In genomic region chr15:70259640-70260066, GRCh38 we compare ENCODE assay signal across 9 cellular contexts.
A peak's percentile ranks its signal among the peaks of the same experiment; 100 is the strongest.
DNase-seq lines count a peak whose midpoint lies in the region; ATAC-seq, FAIRE-seq and TF ChIP-seq lines count a peak whose summit lies in the region.
"Had no signal": no experiment of that assay in that cellular context is flagged by ENCODE, and none has a peak within 500 bp of the region (broad histone marks: within the 10 kb centered on the region; RNA-seq: fewer than 3 reads in every experiment).

No MANE protein-coding gene starts in this region.

- no TSS peak for BruUV-seq in OCI-LY7 (replicated peaks; lab: Mats Ljungman, UMichigan)

- H3K18ac ChIP-seq in H1 (ENCODE audit: extremely low read depth, low read length) = no peak overlapping the region

- no peak for TF ChIP-seq POLR2A in H1 (IDR thresholded peaks at IDR 0.05; ENCODE audit: control extremely low read depth in 1 of 2, low read depth in 2 of 2, low read length in 2 of 2)
- no peak for TF ChIP-seq POLR2A in adrenal gland (IDR thresholded peaks at IDR 0.05)

- no peak for DNase-seq in activated T-cell treated with anti-CD3 and anti-CD28 coated beads, Interleukin-2, amount 50 U/mL, for 72 hours
- no peak for DNase-seq in activated T-cell treated with anti-CD3 and anti-CD28 coated beads, Interleukin-2, amount 50 U/mL, for 48 hours
- DNase-seq in OCI-LY7 (ENCODE audit: low spot score) (peak; percentile 51), H1 (ENCODE audit: low read depth in 1 of 2, low spot score in 2 of 2) (no peak), kidney tubule cell (ENCODE audit: low spot score) (no peak), adrenal gland (no peak)
- DNase-seq in stimulated activated naive B cell treated with anti-CD40 and anti-IgM and Interleukin-4, amounts not matched to agents 10 μg/mL and 1 μg/mL and 100 μg/mL, for 72 hours = no peak

- H3K79me2 ChIP-seq in OCI-LY7 (ENCODE audit: insufficient read depth, low read depth, low read length) (no peaks in the 10 kb centered on the region), H1 (ENCODE audit: control insufficient read depth in 1 of 2, insufficient read depth in 2 of 2, low read length in 2 of 2) (no peaks in the 10 kb centered on the region)

- H2BK20ac ChIP-seq in H1 (ENCODE audit: low read length) = no peak overlapping the region

- H2BK120ac ChIP-seq in H1 (replicated peaks; ENCODE audit: low read depth, low read length) = no peak overlapping the region

- no peak overlapping the region for H4K91ac ChIP-seq in H1 (replicated peaks; ENCODE audit: insufficient read length, low read length)

- H2AFZ ChIP-seq in OCI-LY7 (ENCODE audit: low read length) (peak overlapping the region; percentile 83; the same call in 1 of the 2 replicates), H1 (ENCODE audit: low read length) (no peak overlapping the region)

- CTCF ChIA-PET in OCI-LY7 (lab: Charles Lee; ENCODE audit: unreplicated experiment) (no interaction called here), H1 (lab: Charles Lee; ENCODE audit: partially characterized antibody) (interaction anchor here (0.6 to 3.4 kb wide), 17 partner anchors 8 to 794 kb away, joined by 3 to 12 read pairs (median 3); no protein-coding TSS in a partner anchor)

- TF ChIP-seq CTCF in OCI-LY7 (conservative IDR thresholded peaks at IDR 0.05; ENCODE audit: low read length) (peak; percentile 74), H1 (IDR thresholded peaks at IDR 0.05; ENCODE audit: control extremely low read depth in 1 of 3, insufficient read depth in 1 of 3, low read depth in 1 of 3, low read length in 3 of 3) (peak; percentile 61 to 78 (median 70)), adrenal gland (IDR thresholded peaks at IDR 0.05) (no peak)

- ATAC-seq in activated T-cell treated with anti-CD3 and anti-CD28 coated beads, Interleukin-2, amount 50 U/mL, for 72 hours (replicated peaks in 1 of 2) = no peak
- ATAC-seq in stimulated activated naive B cell treated with anti-CD40 and anti-IgM and Interleukin-4, amounts not matched to agents 10 μg/mL and 1 μg/mL and 100 μg/mL, for 72 hours (replicated peaks) = peak; percentile 38 to 47
- no peak for ATAC-seq in HG03108 (IDR thresholded peaks at IDR 0.05; ENCODE audit: unreplicated experiment)

- H3K27me3 Mint-ChIP-seq in activated T-cell treated with anti-CD3 and anti-CD28 coated beads, Interleukin-2, amount 50 U/mL, for 72 hours (ENCODE audit: low read depth) = peaks cover 16% of the 10 kb centered on the region
- peaks cover 7 to 13% of the 10 kb centered on the region in 2 donors for H3K27me3 Mint-ChIP-seq in stimulated activated naive B cell treated with anti-CD40 and anti-IgM and Interleukin-4, amounts not matched to agents 10 μg/mL and 1 μg/mL and 100 μg/mL, for 72 hours

- H3K9me3 ChIP-seq in OCI-LY7 (ENCODE audit: low read length) = no peaks in the 10 kb centered on the region
- no peaks in the 10 kb centered on the region for H3K9me3 ChIP-seq in H1 (ENCODE audit: insufficient read depth in 2 of 2, low read depth in 1 of 2, low read length in 1 of 2)
- no peaks in the 10 kb centered on the region for H3K9me3 ChIP-seq in adrenal gland (replicated peaks in 1 of 3)

- H3K4me2 ChIP-seq in OCI-LY7 (ENCODE audit: low read length) (peak overlapping the region; percentile 54; the same call in 1 of the 2 replicates), H1 (ENCODE audit: insufficient read depth in 1 of 2, low read depth in 2 of 2, low read length in 2 of 2) (no peak overlapping the region)

- H3K36me3 ChIP-seq in OCI-LY7 (ENCODE audit: insufficient read depth, low read length) (no peaks in the 10 kb centered on the region), H1 (ENCODE audit: control insufficient read depth in 2 of 4, insufficient read depth in 4 of 4, low read length in 3 of 4) (no peaks in the 10 kb centered on the region), adrenal gland (replicated peaks in 1 of 2) (no peaks in the 10 kb centered on the region)

- no peak overlapping the region for H3K4me3 ChIP-seq in OCI-LY7 (ENCODE audit: low read depth, low read length, poor library complexity, severe bottlenecking)
- no peak overlapping the region for H3K4me3 ChIP-seq in H1 (ENCODE audit: extremely low read depth in 1 of 4, insufficient read depth in 2 of 4, low read depth in 3 of 4, low read length in 4 of 4)
- H3K4me3 ChIP-seq in adrenal gland = no peak overlapping the region

- H3K56ac ChIP-seq in H1 (replicated peaks; ENCODE audit: insufficient read length, low read depth, low read length) = no peak overlapping the region

- H3K23me2 ChIP-seq in H1 (ENCODE audit: low read depth, low read length) = no peaks in the 10 kb centered on the region

- 79% methylated on average over 6 of the region's 6 CpGs; no CpG with 5 or more reads in 1 of the 2 experiments for WGBS in H1 (ENCODE audit: extremely low coverage in 1 of 2, insufficient coverage in 1 of 2, insufficient read length in 1 of 2, insufficient replicate concordance in 2 of 2, low coverage in 1 of 2, low lambda C conversion rate in 2 of 2, missing lambda C conversion rate in 1 of 2), 2 experiments
- WGBS in adrenal gland, 4 donors = 73 to 86% (median 79%) methylated on average over 6 of the region's 6 CpGs

- H3K27ac ChIP-seq in OCI-LY7 (ENCODE audit: low read depth, low read length, poor library complexity, severe bottlenecking) (no peak overlapping the region), H1 (ENCODE audit: low read depth, low read length) (no peak overlapping the region), adrenal gland (no peak overlapping the region)

- no peaks in the 10 kb centered on the region for H3K36me3 Mint-ChIP-seq in activated T-cell treated with anti-CD3 and anti-CD28 coated beads, Interleukin-2, amount 50 U/mL, for 72 hours (ENCODE audit: insufficient read depth in 2 of 2)
- H3K36me3 Mint-ChIP-seq in stimulated activated naive B cell treated with anti-CD40 and anti-IgM and Interleukin-4, amounts not matched to agents 10 μg/mL and 1 μg/mL and 100 μg/mL, for 72 hours = no peaks in the 10 kb centered on the region

- H2BK15ac ChIP-seq in H1 (ENCODE audit: low read length) = no peak overlapping the region

- H3K27me3 ChIP-seq in H1 (replicated peaks in 1 of 4; ENCODE audit: control insufficient read depth in 3 of 4, extremely low read depth in 1 of 4, insufficient read depth in 3 of 4, low read length in 3 of 4) (no peaks in the 10 kb centered on the region), adrenal gland (no peaks in the 10 kb centered on the region)

- no peak overlapping the region for H2BK12ac ChIP-seq in H1 (ENCODE audit: low read depth, low read length)

- H4K5ac ChIP-seq in H1 (ENCODE audit: insufficient read length, low read depth, low read length) = no peak overlapping the region

- no peaks in the 10 kb centered on the region for H3K79me1 ChIP-seq in H1 (ENCODE audit: low read depth, low read length)

- no peak overlapping the region for H3K27ac Mint-ChIP-seq in activated T-cell treated with anti-CD3 and anti-CD28 coated beads, Interleukin-2, amount 50 U/mL, for 72 hours
- H3K27ac Mint-ChIP-seq in stimulated activated naive B cell treated with anti-CD40 and anti-IgM and Interleukin-4, amounts not matched to agents 10 μg/mL and 1 μg/mL and 100 μg/mL, for 72 hours = peak overlapping the region; percentile 9

- intact Hi-C loops in OCI-LY7 (cut with micrococcal nuclease; ENCODE audit: unreplicated experiment) (loop anchor here (5.0 kb wide), 2 partner anchors 58 to 203 kb away; no protein-coding TSS in a partner anchor), adrenal gland (cut with DNase I) (no loop called here)

- H2AK5ac ChIP-seq in H1 (ENCODE audit: low read depth, low read length) = no peak overlapping the region

- H3K4me1 Mint-ChIP-seq in activated T-cell treated with anti-CD3 and anti-CD28 coated beads, Interleukin-2, amount 50 U/mL, for 72 hours (ENCODE audit: low read depth) = peaks cover 55% of the 10 kb centered on the region
- peaks cover 61 to 70% of the 10 kb centered on the region in 2 donors for H3K4me1 Mint-ChIP-seq in stimulated activated naive B cell treated with anti-CD40 and anti-IgM and Interleukin-4, amounts not matched to agents 10 μg/mL and 1 μg/mL and 100 μg/mL, for 72 hours

- no peak overlapping the region for H3K9ac ChIP-seq in H1 (replicated peaks in 1 of 4; ENCODE audit: extremely low read depth in 1 of 4, low read depth in 3 of 4, low read length in 3 of 4)

- H3K14ac ChIP-seq in H1 (ENCODE audit: insufficient read length) = no peak overlapping the region

- no peak overlapping the region for H2BK5ac ChIP-seq in H1 (ENCODE audit: low read depth, low read length)

- TF ChIP-seq EP300 in H1 (IDR thresholded peaks at IDR 0.05; ENCODE audit: borderline replicate concordance in 1 of 2, low read depth in 2 of 2, low read length in 2 of 2) = no peak

- no peak overlapping the region for H3K23ac ChIP-seq in H1 (ENCODE audit: insufficient read length)

- no peak for FAIRE-seq in H1 (lab: Jason Lieb, UNC)

- no peaks in the 10 kb centered on the region for H4K20me1 ChIP-seq in OCI-LY7 (ENCODE audit: insufficient read depth, low read length)
- H4K20me1 ChIP-seq in H1 (replicated peaks in 1 of 2; ENCODE audit: control insufficient read depth in 1 of 2, insufficient read depth in 2 of 2, low read length in 2 of 2) = no peaks in the 10 kb centered on the region

- H3K9me2 ChIP-seq in OCI-LY7 (ENCODE audit: insufficient read depth, low read length) = no peaks in the 10 kb centered on the region

- H3K4me1 ChIP-seq in OCI-LY7 (ENCODE audit: insufficient read depth, low read length, poor library complexity, severe bottlenecking) (peaks cover 67% of the 10 kb centered on the region), H1 (replicated peaks in 1 of 4; ENCODE audit: control insufficient read depth in 3 of 4, insufficient read depth in 4 of 4, low read length in 3 of 4) (peaks cover 0 to 3% (median 1%) of the 10 kb centered on the region in 4 experiments; a peak in 4 of 7 replicates), adrenal gland (replicated peaks in 1 of 2) (peaks cover 0 to 15% of the 10 kb centered on the region in 2 donors)

- no peak overlapping the region for H3K4ac ChIP-seq in H1 (replicated peaks; ENCODE audit: insufficient read length, low read depth, low read length)

- POLR2A ChIA-PET in OCI-LY7 (lab: Charles Lee) (interaction anchor here (0.7 kb wide), 1 partner anchor 10 kb away, joined by 4 read pairs; no protein-coding TSS in a partner anchor), H1 (lab: Charles Lee; ENCODE audit: partially characterized antibody) (interaction anchor here (0.7 to 1.4 kb wide), 2 partner anchors 11 to 367 kb away, joined by 3 read pairs; no protein-coding TSS in a partner anchor)

- H4K8ac ChIP-seq in H1 (ENCODE audit: extremely low read depth, insufficient read depth, low read length) = 0 out of 2 replicates have a peak overlapping the region, but pooled peaks have one; percentile 39

- H3K9me3 Mint-ChIP-seq in activated T-cell treated with anti-CD3 and anti-CD28 coated beads, Interleukin-2, amount 50 U/mL, for 72 hours = no peaks in the 10 kb centered on the region
- H3K9me3 Mint-ChIP-seq in stimulated activated naive B cell treated with anti-CD40 and anti-IgM and Interleukin-4, amounts not matched to agents 10 μg/mL and 1 μg/mL and 100 μg/mL, for 72 hours = no peaks in the 10 kb centered on the region
- H3K9me3 Mint-ChIP-seq: dendritic cell treated with granulocyte-macrophage colony-stimulating factor and Interleukin-4, amounts not matched to agents 40 ng/mL and 50 ng/mL, for 4 days had no signal

- H3K4me3 Mint-ChIP-seq in activated T-cell treated with anti-CD3 and anti-CD28 coated beads, Interleukin-2, amount 50 U/mL, for 72 hours = peak overlapping the region; percentile 50 to 74
- no peak overlapping the region for H3K4me3 Mint-ChIP-seq in stimulated activated naive B cell treated with anti-CD40 and anti-IgM and Interleukin-4, amounts not matched to agents 10 μg/mL and 1 μg/mL and 100 μg/mL, for 72 hours
- H3K4me3 Mint-ChIP-seq: dendritic cell treated with granulocyte-macrophage colony-stimulating factor and Interleukin-4, amounts not matched to agents 40 ng/mL and 50 ng/mL, for 4 days had no signal

- peak; percentile 58 to 69 for TF ChIP-seq RAD21 in H1 (IDR thresholded peaks at IDR 0.05 in 1 of 2, conservative IDR thresholded peaks at IDR 0.05 in 1 of 2; ENCODE audit: low read depth in 2 of 2, low read length in 2 of 2)

Comparison
In these comparisons a context has a peak if more than half of its experiments do, and no peak if none do; other contexts are left out.
1. ATAC-seq: peak in stimulated activated naive B cell treated with anti-CD40 and anti-IgM and Interleukin-4, amounts not matched to agents 10 μg/mL and 1 μg/mL and 100 μg/mL, for 72 hours (2 of 2); none in activated T-cell treated with anti-CD3 and anti-CD28 coated beads, Interleukin-2, amount 50 U/mL, for 72 hours (0 of 2) and HG03108 (single experiment).
2. H3K4me3 Mint-ChIP-seq: peak in activated T-cell treated with anti-CD3 and anti-CD28 coated beads, Interleukin-2, amount 50 U/mL, for 72 hours (2 of 2); none in stimulated activated naive B cell treated with anti-CD40 and anti-IgM and Interleukin-4, amounts not matched to agents 10 μg/mL and 1 μg/mL and 100 μg/mL, for 72 hours (0 of 2).
3. CTCF ChIP-seq: peak in OCI-LY7 (single experiment) and H1 (3 of 3); none in adrenal gland (0 of 6).